1 cellular context compared by ENCODE assay signal in the genomic region with DNA sequence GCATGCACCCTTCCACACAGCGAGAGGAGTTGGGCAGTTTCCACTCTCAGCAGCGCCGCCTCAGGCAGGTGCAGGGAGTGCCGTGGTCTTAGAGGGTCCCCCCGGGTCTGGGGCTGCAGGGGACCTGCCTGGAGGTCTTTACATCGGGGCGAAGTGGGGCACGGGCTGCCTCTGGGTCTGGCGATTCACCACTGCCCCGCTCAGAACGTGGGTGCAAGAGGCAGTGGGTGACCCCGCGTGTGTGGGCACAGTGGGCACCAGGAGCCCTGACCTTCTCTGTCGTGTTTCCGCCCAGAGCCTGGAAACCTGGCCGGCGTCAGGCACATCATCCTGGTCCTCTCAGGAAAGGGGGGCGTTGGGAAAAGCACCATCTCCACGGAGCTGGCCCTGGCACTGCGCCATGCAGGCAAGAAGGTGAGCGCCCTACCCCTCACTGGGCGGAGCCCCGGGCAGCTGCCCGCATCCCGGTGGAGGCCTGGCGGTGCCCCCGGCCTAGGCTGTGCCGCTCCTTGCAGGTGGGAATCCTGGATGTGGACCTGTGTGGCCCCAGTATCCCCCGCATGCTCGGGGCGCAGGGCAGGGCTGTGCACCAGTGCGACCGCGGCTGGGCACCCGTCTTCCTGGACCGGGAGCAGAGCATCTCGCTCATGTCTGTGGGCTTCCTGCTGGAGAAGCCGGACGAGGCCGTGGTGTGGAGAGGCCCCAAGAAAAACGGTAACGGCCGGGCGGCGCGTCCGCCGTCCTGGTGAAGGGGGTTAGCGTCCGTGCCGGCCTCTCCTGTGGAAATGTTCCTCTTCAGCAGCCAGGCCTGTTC.
TF ChIP-seq lines count a peak whose summit lies in the region.

No MANE protein-coding gene starts in this region.

TF ChIP-seq in GM23338, 12 proteins besides CTCF, POLR2A, EP300 and RAD21 (continued from another document):
- TF ChIP-seq ZNF462 (CRISPR knock-in tag; IDR thresholded peaks at IDR 0.05) (no peak), NANOG (IDR thresholded peaks at IDR 0.05; ENCODE audit: borderline replicate concordance) (no peak), ZNF114 (CRISPR knock-in tag; IDR thresholded peaks at IDR 0.05) (no peak), JUNB (IDR thresholded peaks at IDR 0.05; ENCODE audit: unreplicated experiment) (no peak), EZH2phosphoT487 (IDR thresholded peaks at IDR 0.05; ENCODE audit: unreplicated experiment) (no peak), CREB1 (CRISPR knock-in tag; IDR thresholded peaks at IDR 0.05; ENCODE audit: low read depth) (no peak), EZH2 (IDR thresholded peaks at IDR 0.05; ENCODE audit: low read depth, unreplicated experiment) (no peak), ETS1 (IDR thresholded peaks at IDR 0.05) (no peak), POLR2AphosphoS5 (IDR thresholded peaks at IDR 0.05; ENCODE audit: low read depth) (no peak)
- TF ChIP-seq, protein P1, sequence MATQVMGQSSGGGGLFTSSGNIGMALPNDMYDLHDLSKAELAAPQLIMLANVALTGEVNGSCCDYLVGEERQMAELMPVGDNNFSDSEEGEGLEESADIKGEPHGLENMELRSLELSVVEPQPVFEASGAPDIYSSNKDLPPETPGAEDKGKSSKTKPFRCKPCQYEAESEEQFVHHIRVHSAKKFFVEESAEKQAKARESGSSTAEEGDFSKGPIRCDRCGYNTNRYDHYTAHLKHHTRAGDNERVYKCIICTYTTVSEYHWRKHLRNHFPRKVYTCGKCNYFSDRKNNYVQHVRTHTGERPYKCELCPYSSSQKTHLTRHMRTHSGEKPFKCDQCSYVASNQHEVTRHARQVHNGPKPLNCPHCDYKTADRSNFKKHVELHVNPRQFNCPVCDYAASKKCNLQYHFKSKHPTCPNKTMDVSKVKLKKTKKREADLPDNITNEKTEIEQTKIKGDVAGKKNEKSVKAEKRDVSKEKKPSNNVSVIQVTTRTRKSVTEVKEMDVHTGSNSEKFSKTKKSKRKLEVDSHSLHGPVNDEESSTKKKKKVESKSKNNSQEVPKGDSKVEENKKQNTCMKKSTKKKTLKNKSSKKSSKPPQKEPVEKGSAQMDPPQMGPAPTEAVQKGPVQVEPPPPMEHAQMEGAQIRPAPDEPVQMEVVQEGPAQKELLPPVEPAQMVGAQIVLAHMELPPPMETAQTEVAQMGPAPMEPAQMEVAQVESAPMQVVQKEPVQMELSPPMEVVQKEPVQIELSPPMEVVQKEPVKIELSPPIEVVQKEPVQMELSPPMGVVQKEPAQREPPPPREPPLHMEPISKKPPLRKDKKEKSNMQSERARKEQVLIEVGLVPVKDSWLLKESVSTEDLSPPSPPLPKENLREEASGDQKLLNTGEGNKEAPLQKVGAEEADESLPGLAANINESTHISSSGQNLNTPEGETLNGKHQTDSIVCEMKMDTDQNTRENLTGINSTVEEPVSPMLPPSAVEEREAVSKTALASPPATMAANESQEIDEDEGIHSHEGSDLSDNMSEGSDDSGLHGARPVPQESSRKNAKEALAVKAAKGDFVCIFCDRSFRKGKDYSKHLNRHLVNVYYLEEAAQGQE (IDR thresholded peaks at IDR 0.05; ENCODE audit: unreplicated experiment) = no peak
